In genomic region chr11:111936045-111936400, GRCh38 we compare ENCODE assay signal across 1 cellular context.
TF ChIP-seq lines count a peak whose summit lies in the region.

No MANE protein-coding gene starts in this region.

TF ChIP-seq in H1, 55 proteins besides CTCF, POLR2A, EP300 and RAD21:
- no peak for TF ChIP-seq RFX5 (IDR thresholded peaks at IDR 0.05; ENCODE audit: borderline replicate concordance, low read depth, low read length)
- TF ChIP-seq ATF2 (IDR thresholded peaks at IDR 0.05; ENCODE audit: low read length) = no peak
- TF ChIP-seq, protein P1, sequence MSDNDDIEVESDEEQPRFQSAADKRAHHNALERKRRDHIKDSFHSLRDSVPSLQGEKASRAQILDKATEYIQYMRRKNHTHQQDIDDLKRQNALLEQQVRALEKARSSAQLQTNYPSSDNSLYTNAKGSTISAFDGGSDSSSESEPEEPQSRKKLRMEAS (IDR thresholded peaks at IDR 0.05) = no peak
- no peak for TF ChIP-seq SP4 (IDR thresholded peaks at IDR 0.05; ENCODE audit: low read length)
- no peak for TF ChIP-seq BACH1 (IDR thresholded peaks at IDR 0.05; ENCODE audit: low read length)
- TF ChIP-seq SAP30 (IDR thresholded peaks at IDR 0.05; ENCODE audit: insufficient read depth, insufficient replicate concordance, low read length) = no peak
- TF ChIP-seq ASH2L (IDR thresholded peaks at IDR 0.05; ENCODE audit: low read length) = no peak
- no peak for TF ChIP-seq SRF (IDR thresholded peaks at IDR 0.05; ENCODE audit: low read depth, low read length)
- TF ChIP-seq TBP (IDR thresholded peaks at IDR 0.05; ENCODE audit: low read depth, low read length) = no peak
- TF ChIP-seq CHD1 (IDR thresholded peaks at IDR 0.05; ENCODE audit: low read depth, low read length) = no peak
- no peak for TF ChIP-seq NRF1 (IDR thresholded peaks at IDR 0.05; ENCODE audit: low read depth, low read length)
- TF ChIP-seq SP1 (IDR thresholded peaks at IDR 0.05; ENCODE audit: low read depth, low read length) = no peak
- TF ChIP-seq GTF2F1 (IDR thresholded peaks at IDR 0.05; ENCODE audit: borderline replicate concordance, low read depth, low read length) = no peak
- TF ChIP-seq TEAD4 (IDR thresholded peaks at IDR 0.05; ENCODE audit: low read depth, low read length) = no peak
- no peak for TF ChIP-seq POLR2AphosphoS5 (IDR thresholded peaks at IDR 0.05; ENCODE audit: low read depth, low read length)
- TF ChIP-seq SUZ12 (IDR thresholded peaks at IDR 0.05; ENCODE audit: low read length) = no peak
